Comparison of ENCODE assay signal across 24 cellular contexts in the genomic region with DNA sequence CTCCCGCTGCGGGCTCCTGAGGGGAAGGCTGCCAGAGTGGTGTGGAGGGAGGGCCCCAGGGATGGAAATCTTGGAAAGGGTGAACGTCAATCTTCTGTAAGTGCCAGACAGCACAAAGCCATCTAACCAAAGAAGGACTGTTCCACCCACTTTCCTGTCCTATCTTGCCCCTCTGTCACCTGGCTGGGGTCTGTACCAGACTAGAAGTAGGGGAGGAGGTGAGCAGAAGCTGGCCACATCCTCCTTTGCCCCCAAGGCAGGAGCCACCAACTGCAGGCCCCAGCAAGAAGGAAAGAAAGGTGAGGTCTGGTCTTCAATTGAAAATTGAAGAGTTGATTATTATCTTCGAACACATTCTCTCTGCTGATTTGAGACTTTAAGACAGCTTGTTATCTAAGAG.
"Had no signal": no experiment of that assay in that cellular context is flagged by ENCODE, and none has a peak within 500 bp of the region (broad histone marks: within the 10 kb centered on the region; RNA-seq: fewer than 3 reads in every experiment).

No MANE protein-coding gene starts in this region.

- DNase-seq: MG63, NCI-H1092, NCI-H1105 treated with DMSO at 0.1 percent for 48 hours, NCI-H1417 treated with DMSO at 0.1 percent for 48 hours, NCI-H146, NCI-H187, NCI-H2029, NCI-H2107, NCI-H226, NCI-H446, NCI-H510A, NCI-H524 treated with DMSO at 0.1 percent for 48 hours, NCI-H69, NCI-H774, PC-3, SHP77 treated with DMSO at 0.1 percent for 48 hours, SJCRH30, T-helper 1 cell had no signal

- H3K4me1 ChIP-seq: SJCRH30 had no signal

- H3K9me3 ChIP-seq: MG63, SJCRH30 had no signal

- H3K4me2 ChIP-seq: KMS-11 had no signal

- ATAC-seq: K562, Panc1, PC-3, Right ventricle myocardium inferior, SK-N-SH treated with all-trans-retinoic acid at 6 μM for 48 hours had no signal

- H3K27me3 ChIP-seq: MG63, SJCRH30 had no signal

- H3K4me3 ChIP-seq: K562, MG63, SJCRH30 had no signal

- H3K27ac ChIP-seq: HL-60, KMS-11, SJCRH30 had no signal

- H3K36me3 ChIP-seq: MG63, SJCRH30 had no signal

- H3K9ac ChIP-seq: KMS-11 had no signal
